Comparison of ENCODE assay signal across 8 cellular contexts in genomic region chr19:15419413-15420025, GRCh38. TPM values are rescaled to one million over a fixed set of nuclear protein-coding genes. Genes with fewer than 3 reads are reported as not detected.
DNase-seq lines count a peak whose midpoint lies in the region; ATAC-seq and TF ChIP-seq lines count a peak whose summit lies in the region.

No MANE protein-coding gene starts in this region.

- peak overlapping the region in 1 of 3 donors; percentile 34 for H3K27ac ChIP-seq in right lobe of liver
- H3K27ac ChIP-seq in effector memory CD4-positive, alpha-beta T cell (ENCODE audit: insufficient read depth, low read length, poor library complexity, severe bottlenecking), result no peak overlapping the region

- peak overlapping the region; percentile 98 for H3K4me3 Mint-ChIP-seq in activated naive CD8-positive, alpha-beta T cell treated with anti-CD3 and anti-CD28 coated beads, Interleukin-2, amount 10 ng/mL, durations not matched to agents 7 days and 5 days

- intact Hi-C loops in right lobe of liver (cut with DNase I), result no loop called here

- peaks cover 0 to 44% (median 17%) of the 10 kb centered on the region in 4 donors for H3K4me1 ChIP-seq in right lobe of liver
- H3K4me1 ChIP-seq in effector memory CD4-positive, alpha-beta T cell (ENCODE audit: control insufficient read depth, insufficient read depth, low read length, poor library complexity, severe bottlenecking), result peaks cover 18% of the 10 kb centered on the region

- H3K9me3 Mint-ChIP-seq in activated naive CD8-positive, alpha-beta T cell treated with anti-CD3 and anti-CD28 coated beads, Interleukin-2, amount 10 ng/mL, durations not matched to agents 7 days and 5 days, result peaks cover 2% of the 10 kb centered on the region

- H3K4me3 ChIP-seq in GM12865 (ENCODE audit: low read depth, low read length), result peak overlapping the region; percentile 38
- peak overlapping the region; percentile 34 to 100 (median 100) for H3K4me3 ChIP-seq in right lobe of liver
- no peak overlapping the region for H3K4me3 ChIP-seq in effector memory CD4-positive, alpha-beta T cell (ENCODE audit: insufficient read depth, low read depth, low read length, poor library complexity, severe bottlenecking)

- peaks cover 34% of the 10 kb centered on the region for H3K36me3 Mint-ChIP-seq in activated naive CD8-positive, alpha-beta T cell treated with anti-CD3 and anti-CD28 coated beads, Interleukin-2, amount 10 ng/mL, durations not matched to agents 7 days and 5 days

- TF ChIP-seq POLR2A in right lobe of liver (IDR thresholded peaks at IDR 0.05), result no peak

- H3K27ac Mint-ChIP-seq in activated naive CD8-positive, alpha-beta T cell treated with anti-CD3 and anti-CD28 coated beads, Interleukin-2, amount 10 ng/mL, durations not matched to agents 7 days and 5 days, result peak overlapping the region; percentile 100

- POLR2A ChIA-PET in activated naive CD8-positive, alpha-beta T cell treated with anti-CD3 and anti-CD28 coated beads, Interleukin-2, amount 10 ng/mL, durations not matched to agents 7 days and 5 days (lab: Charles Lee), result interaction anchor here (0.7 to 4.8 kb wide), 28 partner anchors 10 to 318 kb away, joined by 3 to 88 read pairs (median 6); partner anchors contain the start of genes AKAP8, BRD4, PGLYRP2 and RASAL3

- no peak for ATAC-seq in activated naive CD8-positive, alpha-beta T cell treated with anti-CD3 and anti-CD28 coated beads, Interleukin-2, amount 10 ng/mL, durations not matched to agents 7 days and 5 days (ENCODE audit: low read depth)
- ATAC-seq in right lobe of liver (no peak), GM21423 (IDR thresholded peaks at IDR 0.05; ENCODE audit: unreplicated experiment) (no peak)

- H3K27me3 Mint-ChIP-seq in activated naive CD8-positive, alpha-beta T cell treated with anti-CD3 and anti-CD28 coated beads, Interleukin-2, amount 10 ng/mL, durations not matched to agents 7 days and 5 days, result no peaks in the 10 kb centered on the region

- peak; percentile 13 for DNase-seq in A172 (ENCODE audit: low spot score)
- no peak for DNase-seq in GM12865 (ENCODE audit: low read depth)
- no peak for DNase-seq in activated naive CD8-positive, alpha-beta T cell treated with anti-CD3 and anti-CD28 coated beads, Interleukin-2, amount 10 ng/mL, durations not matched to agents 7 days and 5 days
- no peak for DNase-seq in right lobe of liver
- DNase-seq in NCI-H2081 treated with DMSO at 0.1 percent for 48 hours (lab: John Stamatoyannopoulos, UW), result no peak
- no peak for DNase-seq in HT-29 (ENCODE audit: low spot score)
- no peak for DNase-seq in effector memory CD4-positive, alpha-beta T cell

- H3K4me1 Mint-ChIP-seq in activated naive CD8-positive, alpha-beta T cell treated with anti-CD3 and anti-CD28 coated beads, Interleukin-2, amount 10 ng/mL, durations not matched to agents 7 days and 5 days, result peaks cover 25% of the 10 kb centered on the region

- TF ChIP-seq CTCF in GM12865 (IDR thresholded peaks at IDR 0.05; ENCODE audit: insufficient read depth, low read depth, low read length, missing control alignments) (no peak), right lobe of liver (IDR thresholded peaks at IDR 0.05) (peak in 1 of 4 donors; percentile 2)

- H3K27me3 ChIP-seq in right lobe of liver, result no peaks in the 10 kb centered on the region
- no peaks in the 10 kb centered on the region for H3K27me3 ChIP-seq in effector memory CD4-positive, alpha-beta T cell (replicated peaks; ENCODE audit: control insufficient read depth, insufficient read depth, low read length, poor library complexity, severe bottlenecking)

- H3K9me3 ChIP-seq in right lobe of liver, result no peaks in the 10 kb centered on the region
- no peaks in the 10 kb centered on the region for H3K9me3 ChIP-seq in effector memory CD4-positive, alpha-beta T cell (ENCODE audit: control insufficient read depth, low read length)

- 30% methylated on average over 16 of the region's 16 CpGs for WGBS in right lobe of liver (ENCODE audit: insufficient coverage, low coverage, low lambda C conversion rate, missing lambda C conversion rate)

- peaks cover 0 to 20% (median 2%) of the 10 kb centered on the region in 4 donors for H3K36me3 ChIP-seq in right lobe of liver
- peaks cover 24% of the 10 kb centered on the region for H3K36me3 ChIP-seq in effector memory CD4-positive, alpha-beta T cell (ENCODE audit: control insufficient read depth, insufficient read depth, low read length)

RNA-seq across cellular contexts. Expression of gene AKAP8L, which starts 0.7 kb away (rescaled TPM):
- 53.2 and 56.4 TPM in 2 replicates for total RNA-seq in A172 (2014; rRNA removed; shearing (Covaris generic))
- total RNA-seq in activated naive CD8-positive, alpha-beta T cell treated with anti-CD3 and anti-CD28 coated beads, Interleukin-2, amount 10 ng/mL, durations not matched to agents 7 days and 5 days, result 100 to 1,000 TPM; 146 to 149 TPM
- 10 to 100 TPM; 27.4 to 69.4 (median 49.6) TPM for total RNA-seq in right lobe of liver
- 66.2 and 66.3 TPM in 2 replicates for total RNA-seq in HT-29 (2014; rRNA removed; shearing (Covaris generic))

RNA-seq across cellular contexts. Expression of gene WIZ, which starts 30.2 kb away (rescaled TPM):
- total RNA-seq in A172 (2014; rRNA removed; shearing (Covaris generic)), result 14.9 and 17.3 TPM in 2 replicates
- total RNA-seq in activated naive CD8-positive, alpha-beta T cell treated with anti-CD3 and anti-CD28 coated beads, Interleukin-2, amount 10 ng/mL, durations not matched to agents 7 days and 5 days, result 10 to 100 TPM; 28.4 to 29.3 TPM
- total RNA-seq in right lobe of liver, result 10 to 100 TPM; 12.5 to 24.4 (median 14.6) TPM
- 18.4 and 32.9 TPM in 2 replicates for total RNA-seq in HT-29 (2014; rRNA removed; shearing (Covaris generic))

RNA-seq across cellular contexts. Expression of gene AKAP8, which starts 39.9 kb away (rescaled TPM):
- 14.1 and 17.5 TPM in 2 replicates for total RNA-seq in A172 (2014; rRNA removed; shearing (Covaris generic))
- 10 to 100 TPM; 57.4 to 59.1 TPM for total RNA-seq in activated naive CD8-positive, alpha-beta T cell treated with anti-CD3 and anti-CD28 coated beads, Interleukin-2, amount 10 ng/mL, durations not matched to agents 7 days and 5 days
- total RNA-seq in right lobe of liver, result 10 to 100 TPM in 5 of 6 experiments, 1 to 10 TPM in 1; 10.0 to 20.2 (median 13.3) TPM
- total RNA-seq in HT-29 (2014; rRNA removed; shearing (Covaris generic)), result 41.7 and 50.4 TPM in 2 replicates

RNA-seq across cellular contexts. Expression of gene RASAL3, which starts 44.8 kb away (rescaled TPM):
- total RNA-seq in A172 (2014; rRNA removed; shearing (Covaris generic)), result not detected in 2 replicates
- total RNA-seq in activated naive CD8-positive, alpha-beta T cell treated with anti-CD3 and anti-CD28 coated beads, Interleukin-2, amount 10 ng/mL, durations not matched to agents 7 days and 5 days, result 100 to 1,000 TPM; 168 to 172 TPM
- total RNA-seq in right lobe of liver, result 1 to 10 TPM in 4 of 6 experiments, under 1 TPM in 2; 0.75 to 1.9 (median 1.1) TPM
- total RNA-seq in HT-29 (2014; rRNA removed; shearing (Covaris generic)), result not detected in 2 replicates

RNA-seq across cellular contexts. Expression of gene PGLYRP2, which starts 59.8 kb away (rescaled TPM):
- not detected in 2 replicates for total RNA-seq in A172 (2014; rRNA removed; shearing (Covaris generic))
- total RNA-seq in activated naive CD8-positive, alpha-beta T cell treated with anti-CD3 and anti-CD28 coated beads, Interleukin-2, amount 10 ng/mL, durations not matched to agents 7 days and 5 days, result under 1 TPM; 0.19 to 0.40 TPM
- 100 to 1,000 TPM in 2 of 6 experiments, 10 to 100 TPM in 4; 45.1 to 135 (median 59.2) TPM for total RNA-seq in right lobe of liver
- total RNA-seq in HT-29 (2014; rRNA removed; shearing (Covaris generic)), result not detected in 2 replicates
